In genomic region chr9:91949946-91950664, GRCh38 we compare ENCODE assay signal across 8 cellular contexts. TPM values are rescaled to one million over a fixed set of nuclear protein-coding genes. Genes with fewer than 3 reads are reported as not detected.
DNase-seq lines count a peak whose midpoint lies in the region; ATAC-seq and TF ChIP-seq lines count a peak whose summit lies in the region.

TSS of gene ROR2 (minus strand) at chr9:91950228.

- H3K79me2 ChIP-seq in ACC112 (ENCODE audit: control insufficient read depth, insufficient read depth, low read length, unreplicated experiment), result no peaks in the 10 kb centered on the region

- peaks cover 4% of the 10 kb centered on the region for H3K4me1 ChIP-seq in ACC112 (ENCODE audit: control insufficient read depth, insufficient read depth, low read length, unreplicated experiment)

- no peaks in the 10 kb centered on the region for H3K36me3 Mint-ChIP-seq in natural killer cell treated with Interleukin-12 subunit alpha and Interleukin-12 subunit beta and Interleukin-15 and Interleukin-18, amount 100 ng/mL, for 72 hours
- no peaks in the 10 kb centered on the region for H3K36me3 Mint-ChIP-seq in type B pancreatic cell

- peak; percentile 61 for TF ChIP-seq CTCF in GM13977 (IDR thresholded peaks at IDR 0.05; ENCODE audit: extremely low read depth, insufficient read depth, missing control alignments)
- peak; percentile 20 for TF ChIP-seq CTCF in fibroblast of mammary gland (conservative IDR thresholded peaks at IDR 0.05; ENCODE audit: control insufficient read depth, insufficient read depth, low read depth, low read length)
- TF ChIP-seq CTCF in type B pancreatic cell (conservative IDR thresholded peaks at IDR 0.05), result peak; percentile 87

- in situ Hi-C loops in GM13977 (cut with MboI; ENCODE audit: low pct_unique_long_range_greater_than_20kb, low sequenced_read_pairs, unreplicated experiment), result no loop called here

- peaks cover 30% of the 10 kb centered on the region for H3K27me3 ChIP-seq in ACC112 (ENCODE audit: insufficient read depth, low read length)

- H3K27ac ChIP-seq in ACC112 (ENCODE audit: low read depth, low read length), result no peak within 1 kb of the TSS

- no peaks in the 10 kb centered on the region for H3K9me3 Mint-ChIP-seq in natural killer cell treated with Interleukin-12 subunit alpha and Interleukin-12 subunit beta and Interleukin-15 and Interleukin-18, amount 100 ng/mL, for 72 hours
- H3K9me3 Mint-ChIP-seq in type B pancreatic cell, result no peaks in the 10 kb centered on the region

- peak within 1 kb of the TSS; percentile 83 for H2AFZ ChIP-seq in ACC112 (ENCODE audit: low read length, unreplicated experiment)

- H3K4me1 Mint-ChIP-seq in natural killer cell treated with Interleukin-12 subunit alpha and Interleukin-12 subunit beta and Interleukin-15 and Interleukin-18, amount 100 ng/mL, for 72 hours (ENCODE audit: low read depth in 2 of 2), result peaks cover 6 to 7% of the 10 kb centered on the region in 2 donors
- peaks cover 40% of the 10 kb centered on the region for H3K4me1 Mint-ChIP-seq in type B pancreatic cell (ENCODE audit: unreplicated experiment)

- DNase-seq in GM13977 (ENCODE audit: low spot score) (peak; percentile 81), NCI-H1105 (lab: John Stamatoyannopoulos, UW) (peak; percentile 37), fibroblast of mammary gland (ENCODE audit: low read depth) (peak; percentile 54), type B pancreatic cell (ENCODE audit: extremely low spot score, unreplicated experiment) (peak; percentile 93)
- DNase-seq in activated CD8-positive, alpha-beta memory T cell treated with anti-CD3 and anti-CD28 coated beads, Interleukin-2, amount 50 U/mL, for 48 hours, result peak; percentile 87
- no peak for DNase-seq in natural killer cell treated with Interleukin-12 subunit alpha and Interleukin-12 subunit beta and Interleukin-15 and Interleukin-18, amount 100 ng/mL, for 72 hours (ENCODE audit: low spot score)

- H3K4me3 ChIP-seq in ACC112 (ENCODE audit: low read depth, low read length), result peak within 1 kb of the TSS; percentile 86
- peak within 1 kb of the TSS; percentile 73 for H3K4me3 ChIP-seq in fibroblast of mammary gland (ENCODE audit: control insufficient read depth, low read depth, low read length)

- H3K36me3 ChIP-seq in ACC112 (ENCODE audit: insufficient read depth, low read length), result no peaks in the 10 kb centered on the region

- peaks cover 46 to 76% of the 10 kb centered on the region in 2 donors for H3K27me3 Mint-ChIP-seq in natural killer cell treated with Interleukin-12 subunit alpha and Interleukin-12 subunit beta and Interleukin-15 and Interleukin-18, amount 100 ng/mL, for 72 hours
- H3K27me3 Mint-ChIP-seq in type B pancreatic cell, result peaks cover 45% of the 10 kb centered on the region

- H3K4me3 Mint-ChIP-seq in natural killer cell treated with Interleukin-12 subunit alpha and Interleukin-12 subunit beta and Interleukin-15 and Interleukin-18, amount 100 ng/mL, for 72 hours, result peak within 1 kb of the TSS; percentile 49
- peak within 1 kb of the TSS; percentile 88 for H3K4me3 Mint-ChIP-seq in type B pancreatic cell

- no peak within 1 kb of the TSS for H3K27ac Mint-ChIP-seq in natural killer cell treated with Interleukin-12 subunit alpha and Interleukin-12 subunit beta and Interleukin-15 and Interleukin-18, amount 100 ng/mL, for 72 hours
- peak within 1 kb of the TSS; percentile 75 for H3K27ac Mint-ChIP-seq in type B pancreatic cell

- peak; percentile 82 for ATAC-seq in natural killer cell treated with Interleukin-12 subunit alpha and Interleukin-12 subunit beta and Interleukin-15 and Interleukin-18, amount 100 ng/mL, for 72 hours
- no peak for ATAC-seq in GM21423 (IDR thresholded peaks at IDR 0.05; ENCODE audit: unreplicated experiment)

RNA-seq across cellular contexts. Expression of gene ROR2, which starts in this region (rescaled TPM):
- under 1 TPM in 1 of 2 donors, not detected in 1; 0.11 TPM for total RNA-seq in natural killer cell treated with Interleukin-12 subunit alpha and Interleukin-12 subunit beta and Interleukin-15 and Interleukin-18, amount 100 ng/mL, for 72 hours
- 7.4 and 48.9 TPM in 2 replicates for total RNA-seq in type B pancreatic cell (ENCODE audit: low replicate concordance)

Comparison
In these comparisons a context has a peak if more than half of its experiments do, and no peak if none do; other contexts are left out.
1. Peak in ATAC-seq in natural killer cell treated with Interleukin-12 subunit alpha and Interleukin-12 subunit beta and Interleukin-15 and Interleukin-18, amount 100 ng/mL, for 72 hours; RNA of the gene not detected or under 1 TPM.
2. CTCF ChIP-seq: peak in every context shown above with its lines; median percentile 87 in type B pancreatic cell; 61 in GM13977; 20 in fibroblast of mammary gland.